Comparison of ENCODE assay signal across 1 cellular context in genomic region chr6:43509984-43510826, GRCh38.
TF ChIP-seq lines count a peak whose summit lies in the region.

A gene with protein sequence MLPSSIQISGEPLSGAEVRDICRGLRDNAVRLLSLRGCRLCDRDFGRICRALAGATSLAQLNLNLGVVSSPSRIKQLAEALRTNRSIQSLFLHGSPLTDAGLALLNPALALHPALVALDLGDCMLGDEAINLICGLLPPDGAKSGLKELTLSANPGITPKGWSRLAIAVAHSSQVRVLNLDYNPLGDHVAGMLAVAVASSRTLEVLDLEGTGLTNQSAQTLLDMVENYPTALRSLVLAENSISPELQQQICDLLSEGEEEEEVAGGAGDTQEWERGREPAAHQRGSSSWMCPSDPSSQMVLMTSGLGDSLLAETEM (minus strand): TSS chr6:43510346. CDS start chr6:43509785, 561 bp downstream.

TF ChIP-seq in K562, 482 proteins besides CTCF, POLR2A, EP300 and RAD21 (continued from another document and continues in another):
- peak in 1 of 2 experiments; percentile 77; a peak in 2 of 4 replicates for TF ChIP-seq MNT (conservative IDR thresholded peaks at IDR 0.05)
- TF ChIP-seq, protein P1, sequence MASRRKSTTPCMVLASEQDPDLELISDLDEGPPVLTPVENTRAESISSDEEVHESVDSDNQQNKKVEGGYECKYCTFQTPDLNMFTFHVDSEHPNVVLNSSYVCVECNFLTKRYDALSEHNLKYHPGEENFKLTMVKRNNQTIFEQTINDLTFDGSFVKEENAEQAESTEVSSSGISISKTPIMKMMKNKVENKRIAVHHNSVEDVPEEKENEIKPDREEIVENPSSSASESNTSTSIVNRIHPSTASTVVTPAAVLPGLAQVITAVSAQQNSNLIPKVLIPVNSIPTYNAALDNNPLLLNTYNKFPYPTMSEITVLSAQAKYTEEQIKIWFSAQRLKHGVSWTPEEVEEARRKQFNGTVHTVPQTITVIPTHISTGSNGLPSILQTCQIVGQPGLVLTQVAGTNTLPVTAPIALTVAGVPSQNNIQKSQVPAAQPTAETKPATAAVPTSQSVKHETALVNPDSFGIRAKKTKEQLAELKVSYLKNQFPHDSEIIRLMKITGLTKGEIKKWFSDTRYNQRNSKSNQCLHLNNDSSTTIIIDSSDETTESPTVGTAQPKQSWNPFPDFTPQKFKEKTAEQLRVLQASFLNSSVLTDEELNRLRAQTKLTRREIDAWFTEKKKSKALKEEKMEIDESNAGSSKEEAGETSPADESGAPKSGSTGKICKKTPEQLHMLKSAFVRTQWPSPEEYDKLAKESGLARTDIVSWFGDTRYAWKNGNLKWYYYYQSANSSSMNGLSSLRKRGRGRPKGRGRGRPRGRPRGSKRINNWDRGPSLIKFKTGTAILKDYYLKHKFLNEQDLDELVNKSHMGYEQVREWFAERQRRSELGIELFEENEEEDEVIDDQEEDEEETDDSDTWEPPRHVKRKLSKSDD (conservative IDR thresholded peaks at IDR 0.05; ENCODE audit: low read length) = peak; percentile 88
- no peak for TF ChIP-seq KLF10 (CRISPR knock-in tag; IDR thresholded peaks at IDR 0.05)
- no peak for TF ChIP-seq SNIP1 (IDR thresholded peaks at IDR 0.05; ENCODE audit: low read depth)
- TF ChIP-seq, protein P2, sequence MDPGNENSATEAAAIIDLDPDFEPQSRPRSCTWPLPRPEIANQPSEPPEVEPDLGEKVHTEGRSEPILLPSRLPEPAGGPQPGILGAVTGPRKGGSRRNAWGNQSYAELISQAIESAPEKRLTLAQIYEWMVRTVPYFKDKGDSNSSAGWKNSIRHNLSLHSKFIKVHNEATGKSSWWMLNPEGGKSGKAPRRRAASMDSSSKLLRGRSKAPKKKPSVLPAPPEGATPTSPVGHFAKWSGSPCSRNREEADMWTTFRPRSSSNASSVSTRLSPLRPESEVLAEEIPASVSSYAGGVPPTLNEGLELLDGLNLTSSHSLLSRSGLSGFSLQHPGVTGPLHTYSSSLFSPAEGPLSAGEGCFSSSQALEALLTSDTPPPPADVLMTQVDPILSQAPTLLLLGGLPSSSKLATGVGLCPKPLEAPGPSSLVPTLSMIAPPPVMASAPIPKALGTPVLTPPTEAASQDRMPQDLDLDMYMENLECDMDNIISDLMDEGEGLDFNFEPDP (CRISPR knock-in tag; IDR thresholded peaks at IDR 0.05) = 0 out of 2 replicates have a peak, but pooled peaks have one; percentile 40
- TF ChIP-seq L3MBTL2 (IDR thresholded peaks at IDR 0.05) = peak; percentile 39; the same call in 1 of the 2 replicates
- no peak for TF ChIP-seq LARP7 (IDR thresholded peaks at IDR 0.05)
- no peak for TF ChIP-seq PYGO2 (tag; IDR thresholded peaks at IDR 0.05)
- TF ChIP-seq GMEB1 (CRISPR knock-in tag; IDR thresholded peaks at IDR 0.05) = no peak
- no peak for TF ChIP-seq ZNF133 (CRISPR knock-in tag; IDR thresholded peaks at IDR 0.05)
- no peak for TF ChIP-seq DMBX1 (CRISPR knock-in tag; IDR thresholded peaks at IDR 0.05; ENCODE audit: borderline replicate concordance)
- TF ChIP-seq ZNF583 (CRISPR knock-in tag; IDR thresholded peaks at IDR 0.05) = no peak
- TF ChIP-seq SRSF7 (optimal IDR thresholded peaks at IDR 0.05; ENCODE audit: low read depth, low read length) = no peak
- TF ChIP-seq TAF1 (IDR thresholded peaks at IDR 0.05; ENCODE audit: control insufficient read depth, extremely low read depth, insufficient read depth, low read length, severe bottlenecking) = no peak
- TF ChIP-seq HCFC1 (IDR thresholded peaks at IDR 0.05; ENCODE audit: low read depth, low read length) = no peak
- no peak for TF ChIP-seq CHD1 (IDR thresholded peaks at IDR 0.05; ENCODE audit: low read length)
- no peak for TF ChIP-seq DNMT1 (IDR thresholded peaks at IDR 0.05)
- TF ChIP-seq RB1 (IDR thresholded peaks at IDR 0.05; ENCODE audit: low read depth) = peak; percentile 83
- no peak for TF ChIP-seq CBX5 (IDR thresholded peaks at IDR 0.05; ENCODE audit: borderline replicate concordance, low read depth)
- no peak for TF ChIP-seq ZNF696 (CRISPR knock-in tag; conservative IDR thresholded peaks at IDR 0.05)
- TF ChIP-seq TAF9B (IDR thresholded peaks at IDR 0.05; ENCODE audit: partially characterized antibody) = no peak
- TF ChIP-seq KLF1 (tag; IDR thresholded peaks at IDR 0.05) = 0 out of 2 replicates have a peak, but pooled peaks have one; percentile 49
- TF ChIP-seq POLR3G (IDR thresholded peaks at IDR 0.05; ENCODE audit: extremely low read depth, insufficient read length, insufficient replicate concordance) = no peak
- TF ChIP-seq LEF1 (IDR thresholded peaks at IDR 0.05) = no peak
- TF ChIP-seq, protein P3, sequence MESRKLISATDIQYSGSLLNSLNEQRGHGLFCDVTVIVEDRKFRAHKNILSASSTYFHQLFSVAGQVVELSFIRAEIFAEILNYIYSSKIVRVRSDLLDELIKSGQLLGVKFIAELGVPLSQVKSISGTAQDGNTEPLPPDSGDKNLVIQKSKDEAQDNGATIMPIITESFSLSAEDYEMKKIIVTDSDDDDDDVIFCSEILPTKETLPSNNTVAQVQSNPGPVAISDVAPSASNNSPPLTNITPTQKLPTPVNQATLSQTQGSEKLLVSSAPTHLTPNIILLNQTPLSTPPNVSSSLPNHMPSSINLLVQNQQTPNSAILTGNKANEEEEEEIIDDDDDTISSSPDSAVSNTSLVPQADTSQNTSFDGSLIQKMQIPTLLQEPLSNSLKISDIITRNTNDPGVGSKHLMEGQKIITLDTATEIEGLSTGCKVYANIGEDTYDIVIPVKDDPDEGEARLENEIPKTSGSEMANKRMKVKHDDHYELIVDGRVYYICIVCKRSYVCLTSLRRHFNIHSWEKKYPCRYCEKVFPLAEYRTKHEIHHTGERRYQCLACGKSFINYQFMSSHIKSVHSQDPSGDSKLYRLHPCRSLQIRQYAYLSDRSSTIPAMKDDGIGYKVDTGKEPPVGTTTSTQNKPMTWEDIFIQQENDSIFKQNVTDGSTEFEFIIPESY (CRISPR knock-in tag; IDR thresholded peaks at IDR 0.05) = peak; percentile 56; the same call in 1 of the 2 replicates
- TF ChIP-seq PURB (CRISPR knock-in tag; IDR thresholded peaks at IDR 0.05; ENCODE audit: low read depth) = 0 out of 2 replicates have a peak, but pooled peaks have one; percentile 65
- TF ChIP-seq SNAPC5 (CRISPR knock-in tag; IDR thresholded peaks at IDR 0.05) = no peak
- no peak for TF ChIP-seq PHB2 (IDR thresholded peaks at IDR 0.05; ENCODE audit: low read depth)
- TF ChIP-seq TAF15 (IDR thresholded peaks at IDR 0.05; ENCODE audit: low read depth, low read length) = no peak
- no peak for TF ChIP-seq KLF6 (CRISPR knock-in tag; IDR thresholded peaks at IDR 0.05; ENCODE audit: borderline replicate concordance)
- no peak for TF ChIP-seq ETV1 (tag; conservative IDR thresholded peaks at IDR 0.05; ENCODE audit: low read depth)
- TF ChIP-seq STAT5A (IDR thresholded peaks at IDR 0.05; ENCODE audit: borderline replicate concordance, low read length) = no peak
- peak; percentile 91 for TF ChIP-seq BMI1 (IDR thresholded peaks at IDR 0.05; ENCODE audit: low read length)
- TF ChIP-seq SMAD4 (CRISPR knock-in tag; conservative IDR thresholded peaks at IDR 0.05) = no peak
- TF ChIP-seq, protein P4, sequence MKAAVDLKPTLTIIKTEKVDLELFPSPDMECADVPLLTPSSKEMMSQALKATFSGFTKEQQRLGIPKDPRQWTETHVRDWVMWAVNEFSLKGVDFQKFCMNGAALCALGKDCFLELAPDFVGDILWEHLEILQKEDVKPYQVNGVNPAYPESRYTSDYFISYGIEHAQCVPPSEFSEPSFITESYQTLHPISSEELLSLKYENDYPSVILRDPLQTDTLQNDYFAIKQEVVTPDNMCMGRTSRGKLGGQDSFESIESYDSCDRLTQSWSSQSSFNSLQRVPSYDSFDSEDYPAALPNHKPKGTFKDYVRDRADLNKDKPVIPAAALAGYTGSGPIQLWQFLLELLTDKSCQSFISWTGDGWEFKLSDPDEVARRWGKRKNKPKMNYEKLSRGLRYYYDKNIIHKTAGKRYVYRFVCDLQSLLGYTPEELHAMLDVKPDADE (conservative IDR thresholded peaks at IDR 0.05; ENCODE audit: control insufficient read depth, low read depth, low read length) = 0 out of 2 replicates have a peak, but pooled peaks have one; percentile 46
- TF ChIP-seq, protein P5, sequence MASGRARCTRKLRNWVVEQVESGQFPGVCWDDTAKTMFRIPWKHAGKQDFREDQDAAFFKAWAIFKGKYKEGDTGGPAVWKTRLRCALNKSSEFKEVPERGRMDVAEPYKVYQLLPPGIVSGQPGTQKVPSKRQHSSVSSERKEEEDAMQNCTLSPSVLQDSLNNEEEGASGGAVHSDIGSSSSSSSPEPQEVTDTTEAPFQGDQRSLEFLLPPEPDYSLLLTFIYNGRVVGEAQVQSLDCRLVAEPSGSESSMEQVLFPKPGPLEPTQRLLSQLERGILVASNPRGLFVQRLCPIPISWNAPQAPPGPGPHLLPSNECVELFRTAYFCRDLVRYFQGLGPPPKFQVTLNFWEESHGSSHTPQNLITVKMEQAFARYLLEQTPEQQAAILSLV (tag; IDR thresholded peaks at IDR 0.05) = no peak
- no peak for TF ChIP-seq FOXK1 (CRISPR knock-in tag; IDR thresholded peaks at IDR 0.05; ENCODE audit: borderline replicate concordance)
- TF ChIP-seq SPI1 (IDR thresholded peaks at IDR 0.05; ENCODE audit: borderline replicate concordance, low read depth, low read length) = no peak
- no peak for TF ChIP-seq GTF2E2 (tag; IDR thresholded peaks at IDR 0.05)
- no peak for TF ChIP-seq ZNF253 (CRISPR knock-in tag; conservative IDR thresholded peaks at IDR 0.05)
- TF ChIP-seq HMGN3 (IDR thresholded peaks at IDR 0.05; ENCODE audit: borderline replicate concordance, extremely low read depth, insufficient read length, low read depth, low read length) = peak; percentile 82
- TF ChIP-seq, protein P6, sequence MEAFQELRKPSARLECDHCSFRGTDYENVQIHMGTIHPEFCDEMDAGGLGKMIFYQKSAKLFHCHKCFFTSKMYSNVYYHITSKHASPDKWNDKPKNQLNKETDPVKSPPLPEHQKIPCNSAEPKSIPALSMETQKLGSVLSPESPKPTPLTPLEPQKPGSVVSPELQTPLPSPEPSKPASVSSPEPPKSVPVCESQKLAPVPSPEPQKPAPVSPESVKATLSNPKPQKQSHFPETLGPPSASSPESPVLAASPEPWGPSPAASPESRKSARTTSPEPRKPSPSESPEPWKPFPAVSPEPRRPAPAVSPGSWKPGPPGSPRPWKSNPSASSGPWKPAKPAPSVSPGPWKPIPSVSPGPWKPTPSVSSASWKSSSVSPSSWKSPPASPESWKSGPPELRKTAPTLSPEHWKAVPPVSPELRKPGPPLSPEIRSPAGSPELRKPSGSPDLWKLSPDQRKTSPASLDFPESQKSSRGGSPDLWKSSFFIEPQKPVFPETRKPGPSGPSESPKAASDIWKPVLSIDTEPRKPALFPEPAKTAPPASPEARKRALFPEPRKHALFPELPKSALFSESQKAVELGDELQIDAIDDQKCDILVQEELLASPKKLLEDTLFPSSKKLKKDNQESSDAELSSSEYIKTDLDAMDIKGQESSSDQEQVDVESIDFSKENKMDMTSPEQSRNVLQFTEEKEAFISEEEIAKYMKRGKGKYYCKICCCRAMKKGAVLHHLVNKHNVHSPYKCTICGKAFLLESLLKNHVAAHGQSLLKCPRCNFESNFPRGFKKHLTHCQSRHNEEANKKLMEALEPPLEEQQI (IDR thresholded peaks at IDR 0.05) = no peak
